In the genomic region with DNA sequence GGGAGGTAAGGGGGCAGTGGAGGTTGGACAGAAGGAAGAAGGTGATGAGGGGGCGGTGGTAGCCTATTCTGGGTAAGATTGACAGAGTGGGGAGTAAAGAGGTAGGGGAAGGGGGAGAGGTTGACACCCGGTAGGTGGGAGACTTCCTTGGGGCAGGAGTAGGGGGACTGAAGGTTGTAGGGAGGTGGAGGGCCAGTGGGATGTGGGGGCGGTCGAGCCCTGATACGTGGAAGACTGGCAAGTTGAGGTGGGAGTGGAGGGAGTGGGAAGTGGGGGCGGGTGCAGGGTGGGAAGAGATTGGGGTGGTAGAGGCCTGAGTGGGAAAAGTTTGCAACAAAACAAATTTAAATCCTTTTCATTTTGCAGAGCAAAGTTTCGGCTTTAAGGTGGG, we compare ENCODE assay signal across 19 cellular contexts. TPM values are rescaled to one million over a fixed set of nuclear protein-coding genes. Genes with fewer than 3 reads are reported as not detected.
DNase-seq lines count a peak whose midpoint lies in the region; ATAC-seq and TF ChIP-seq lines count a peak whose summit lies in the region.
"Had no signal": no experiment of that assay in that cellular context is flagged by ENCODE, and none has a peak within 500 bp of the region (broad histone marks: within the 10 kb centered on the region; RNA-seq: fewer than 3 reads in every experiment).

No MANE protein-coding gene starts in this region.

- H3K36me3 Mint-ChIP-seq in activated naive CD4-positive, alpha-beta T cell treated with anti-CD3 and anti-CD28 coated beads, Interleukin-2, amount 50 U/mL, for 24 hours, result peaks cover 5% of the 10 kb centered on the region
- H3K36me3 Mint-ChIP-seq in activated naive CD4-positive, alpha-beta T cell treated with anti-CD3 and anti-CD28 coated beads, Interleukin-2, amount 10 ng/mL, durations not matched to agents 7 days and 5 days, result peaks cover 22% of the 10 kb centered on the region
- peaks cover 34% of the 10 kb centered on the region for H3K36me3 Mint-ChIP-seq in central memory CD8-positive, alpha-beta T cell (ENCODE audit: insufficient read depth)
- H3K36me3 Mint-ChIP-seq in progenitor cell of endocrine pancreas (ENCODE audit: insufficient read depth), result peaks cover 23% of the 10 kb centered on the region

- POLR2A ChIA-PET in HEK293 (lab: Yijun Ruan, JAX), result no interaction called here

- peaks cover 7% of the 10 kb centered on the region for H3K4me1 Mint-ChIP-seq in activated naive CD4-positive, alpha-beta T cell treated with anti-CD3 and anti-CD28 coated beads, Interleukin-2, amount 50 U/mL, for 24 hours
- H3K4me1 Mint-ChIP-seq in activated naive CD4-positive, alpha-beta T cell treated with anti-CD3 and anti-CD28 coated beads, Interleukin-2, amount 10 ng/mL, durations not matched to agents 7 days and 5 days, result no peaks in the 10 kb centered on the region
- no peaks in the 10 kb centered on the region for H3K4me1 Mint-ChIP-seq in central memory CD8-positive, alpha-beta T cell
- peaks cover 1% of the 10 kb centered on the region for H3K4me1 Mint-ChIP-seq in progenitor cell of endocrine pancreas (ENCODE audit: low read depth)

- DNase-seq in activated naive CD4-positive, alpha-beta T cell treated with anti-CD3 and anti-CD28 coated beads, Interleukin-2, amount 10 ng/mL, durations not matched to agents 7 days and 5 days, result no peak
- DNase-seq in central memory CD8-positive, alpha-beta T cell (ENCODE audit: low spot score in 2 of 2), result no peak
- DNase-seq in progenitor cell of endocrine pancreas (ENCODE audit: low spot score, unreplicated experiment) (no peak), colonic mucosa (no peak), NCI-H1436 (lab: John Stamatoyannopoulos, UW) (no peak)
- DNase-seq: C1 segment of cervical spinal cord, DMS 273 treated with DMSO at 0.1 percent for 48 hours, GF-D8, GOT3, NCI-H1417 treated with DMSO at 0.1 percent for 48 hours, NCI-H2029 treated with DMSO at 0.1 percent for 48 hours, NCI-H2171 treated with DMSO at 0.1 percent for 48 hours, NCI-H446 treated with DMSO at 0.1 percent for 48 hours, NCI-H748 treated with DMSO at 0.1 percent for 48 hours, RPMI8226 had no signal

- no peak for ATAC-seq in central memory CD8-positive, alpha-beta T cell (replicated peaks; ENCODE audit: extremely low read depth, poor library complexity, severe bottlenecking)

- no peak overlapping the region for H3K9ac ChIP-seq in colonic mucosa (ENCODE audit: low read depth in 2 of 2, low read length in 2 of 2)

- peaks cover 17 to 20% of the 10 kb centered on the region in 2 experiments for H3K36me3 ChIP-seq in HEK293 (ENCODE audit: control insufficient read depth in 2 of 2, insufficient read depth in 1 of 2, low read length in 2 of 2)
- H3K36me3 ChIP-seq in colonic mucosa, result no peaks in the 10 kb centered on the region

- H3K27ac ChIP-seq in HEK293 (ENCODE audit: extremely low read depth, low read depth, low read length) (no peak overlapping the region), colonic mucosa (no peak overlapping the region)

- H3K4me3 Mint-ChIP-seq in activated naive CD4-positive, alpha-beta T cell treated with anti-CD3 and anti-CD28 coated beads, Interleukin-2, amount 50 U/mL, for 24 hours, result no peak overlapping the region
- no peak overlapping the region for H3K4me3 Mint-ChIP-seq in activated naive CD4-positive, alpha-beta T cell treated with anti-CD3 and anti-CD28 coated beads, Interleukin-2, amount 10 ng/mL, durations not matched to agents 7 days and 5 days
- H3K4me3 Mint-ChIP-seq in central memory CD8-positive, alpha-beta T cell, result no peak overlapping the region
- H3K4me3 Mint-ChIP-seq in progenitor cell of endocrine pancreas (ENCODE audit: low read depth), result no peak overlapping the region

- H3K4me3 ChIP-seq in HEK293 (ENCODE audit: low read depth, low read length) (no peak overlapping the region), colonic mucosa (no peak overlapping the region)

- TF ChIP-seq CTCF in HEK293 (tag by site-specific recombination; IDR thresholded peaks at IDR 0.05), result no peak
- no peak for TF ChIP-seq CTCF in progenitor cell of endocrine pancreas (IDR thresholded peaks at IDR 0.05; ENCODE audit: unreplicated experiment)
- no peak for TF ChIP-seq CTCF in colonic mucosa (IDR thresholded peaks at IDR 0.05)

- H3K27me3 ChIP-seq in colonic mucosa, result no peaks in the 10 kb centered on the region

- H3K9me3 Mint-ChIP-seq in activated naive CD4-positive, alpha-beta T cell treated with anti-CD3 and anti-CD28 coated beads, Interleukin-2, amount 50 U/mL, for 24 hours, result no peaks in the 10 kb centered on the region
- no peaks in the 10 kb centered on the region for H3K9me3 Mint-ChIP-seq in activated naive CD4-positive, alpha-beta T cell treated with anti-CD3 and anti-CD28 coated beads, Interleukin-2, amount 10 ng/mL, durations not matched to agents 7 days and 5 days
- H3K9me3 Mint-ChIP-seq in central memory CD8-positive, alpha-beta T cell, result no peaks in the 10 kb centered on the region
- H3K9me3 Mint-ChIP-seq in progenitor cell of endocrine pancreas (ENCODE audit: low read depth), result peaks cover 6% of the 10 kb centered on the region

- peak overlapping the region; percentile 30 for H3K27ac Mint-ChIP-seq in activated naive CD4-positive, alpha-beta T cell treated with anti-CD3 and anti-CD28 coated beads, Interleukin-2, amount 50 U/mL, for 24 hours
- no peak overlapping the region for H3K27ac Mint-ChIP-seq in activated naive CD4-positive, alpha-beta T cell treated with anti-CD3 and anti-CD28 coated beads, Interleukin-2, amount 10 ng/mL, durations not matched to agents 7 days and 5 days
- H3K27ac Mint-ChIP-seq in central memory CD8-positive, alpha-beta T cell (ENCODE audit: low read depth), result peak overlapping the region; percentile 76
- H3K27ac Mint-ChIP-seq in progenitor cell of endocrine pancreas, result peak overlapping the region; percentile 59

- no peaks in the 10 kb centered on the region for H3K27me3 Mint-ChIP-seq in activated naive CD4-positive, alpha-beta T cell treated with anti-CD3 and anti-CD28 coated beads, Interleukin-2, amount 50 U/mL, for 24 hours
- no peaks in the 10 kb centered on the region for H3K27me3 Mint-ChIP-seq in activated naive CD4-positive, alpha-beta T cell treated with anti-CD3 and anti-CD28 coated beads, Interleukin-2, amount 10 ng/mL, durations not matched to agents 7 days and 5 days
- H3K27me3 Mint-ChIP-seq in central memory CD8-positive, alpha-beta T cell, result no peaks in the 10 kb centered on the region
- no peaks in the 10 kb centered on the region for H3K27me3 Mint-ChIP-seq in progenitor cell of endocrine pancreas

- intact Hi-C loops in colonic mucosa (cut with DNase I), result no loop called here

- H3K9me3 ChIP-seq in HEK293 (ENCODE audit: control insufficient read depth, insufficient read depth, low read depth, low read length) (no peaks in the 10 kb centered on the region), colonic mucosa (no peaks in the 10 kb centered on the region)

- CTCF ChIA-PET in activated naive CD4-positive, alpha-beta T cell treated with anti-CD3 and anti-CD28 coated beads, Interleukin-2, amount 10 ng/mL, durations not matched to agents 7 days and 5 days (lab: Charles Lee), result interaction anchor here (0.6 kb wide), 1 partner anchor 188 kb away, joined by 3 read pairs; no protein-coding TSS in a partner anchor
- CTCF ChIA-PET in HEK293 (lab: Yijun Ruan, JAX), result no interaction called here

- H3K4me1 ChIP-seq in HEK293 (ENCODE audit: control insufficient read depth, insufficient read depth, low read length) (no peaks in the 10 kb centered on the region), colonic mucosa (no peaks in the 10 kb centered on the region)

TF ChIP-seq in HEK293, 187 proteins besides CTCF, POLR2A, EP300 and RAD21 (continues in another document):
- TF ChIP-seq ZNF335 (tag by site-specific recombination; conservative IDR thresholded peaks at IDR 0.05), result no peak
- TF ChIP-seq ZFHX2 (tag by site-specific recombination; conservative IDR thresholded peaks at IDR 0.05), result peak; percentile 91
- no peak for TF ChIP-seq ZFP69B (tag by site-specific recombination; IDR thresholded peaks at IDR 0.05)
- no peak for TF ChIP-seq ZNF843 (tag by site-specific recombination; IDR thresholded peaks at IDR 0.05)
- no peak for TF ChIP-seq ZBTB8A (tag by site-specific recombination; IDR thresholded peaks at IDR 0.05)
- TF ChIP-seq, protein P1, sequence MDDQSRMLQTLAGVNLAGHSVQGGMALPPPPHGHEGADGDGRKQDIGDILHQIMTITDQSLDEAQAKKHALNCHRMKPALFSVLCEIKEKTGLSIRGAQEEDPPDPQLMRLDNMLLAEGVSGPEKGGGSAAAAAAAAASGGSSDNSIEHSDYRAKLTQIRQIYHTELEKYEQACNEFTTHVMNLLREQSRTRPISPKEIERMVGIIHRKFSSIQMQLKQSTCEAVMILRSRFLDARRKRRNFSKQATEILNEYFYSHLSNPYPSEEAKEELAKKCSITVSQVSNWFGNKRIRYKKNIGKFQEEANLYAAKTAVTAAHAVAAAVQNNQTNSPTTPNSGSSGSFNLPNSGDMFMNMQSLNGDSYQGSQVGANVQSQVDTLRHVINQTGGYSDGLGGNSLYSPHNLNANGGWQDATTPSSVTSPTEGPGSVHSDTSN (CRISPR knock-in tag; IDR thresholded peaks at IDR 0.05), result no peak
- no peak for TF ChIP-seq ZNF112 (tag by site-specific recombination; IDR thresholded peaks at IDR 0.05)
- 0 out of 2 replicates have a peak, but pooled peaks have one; percentile 28 for TF ChIP-seq ZNF202 (tag by site-specific recombination; IDR thresholded peaks at IDR 0.05; ENCODE audit: borderline replicate concordance)
- peak; percentile 93 for TF ChIP-seq EGR2 (tag by site-specific recombination; IDR thresholded peaks at IDR 0.05; ENCODE audit: low read depth)

RNA-seq across cellular contexts. Expression of a gene that starts 1.7 kb away (rescaled TPM):
- total RNA-seq in progenitor cell of endocrine pancreas, result 2.7 and 3.9 TPM in 2 replicates
- under 1 TPM; 0.85 to 0.99 TPM for total RNA-seq in colonic mucosa

RNA-seq across cellular contexts. Expression of a gene that starts 38.3 kb away (rescaled TPM):
- total RNA-seq in progenitor cell of endocrine pancreas (not detected in 2 replicates), colonic mucosa (1 to 10 TPM; 2.1 to 3.9 TPM)
- total RNA-seq: A673, Daoy had no signal

RNA-seq across cellular contexts. Expression of a gene that starts 47.1 kb away (rescaled TPM):
- 143 and 146 TPM in 2 replicates for total RNA-seq in progenitor cell of endocrine pancreas
- 10 to 100 TPM; 75.0 to 80.6 TPM for total RNA-seq in colonic mucosa
